ENCODE assay signal across 9 cellular contexts in genomic region chr19:17931532-17932191, GRCh38. TPM values are rescaled to one million over a fixed set of nuclear protein-coding genes. Genes with fewer than 3 reads are reported as not detected.
DNase-seq lines count a peak whose midpoint lies in the region; ATAC-seq and TF ChIP-seq lines count a peak whose summit lies in the region.
"Had no signal": no experiment of that assay in that cellular context is flagged by ENCODE, and none has a peak within 500 bp of the region (broad histone marks: within the 10 kb centered on the region; RNA-seq: fewer than 3 reads in every experiment).

No MANE protein-coding gene starts in this region.

- H3K27me3 ChIP-seq in heart right ventricle, result no peaks in the 10 kb centered on the region
- H3K27me3 ChIP-seq: ovary had no signal

- no peak for TF ChIP-seq CTCF in heart right ventricle (IDR thresholded peaks at IDR 0.05)

- WGBS in heart right ventricle, 2 donors, result 19 to 24% methylated on average over 14 of the region's 14 CpGs

- H3K27ac Mint-ChIP-seq in activated naive CD8-positive, alpha-beta T cell, result peak overlapping the region; percentile 80

- no peaks in the 10 kb centered on the region for H3K36me3 Mint-ChIP-seq in activated naive CD8-positive, alpha-beta T cell

- intact Hi-C loops in heart right ventricle (cut with DNase I) (loop anchor here in 9 of 10 donors (1.0 to 10.0 kb wide), 7 partner anchors 16 to 123 kb away; partner anchors contain the start of gene RPL18A (in 5 of the 9)), Right ventricle myocardium superior (cut with DNase I) (no loop called here), left colon (cut with DNase I, micrococcal nuclease) (loop anchor here in 1 of 2 donors (5.0 kb wide), 1 partner anchor 64 kb away; no protein-coding TSS in a partner anchor)

- H3K9me3 ChIP-seq in heart right ventricle, result no peaks in the 10 kb centered on the region
- H3K9me3 ChIP-seq: ovary had no signal

- peak overlapping the region in 1 of 10 donors; percentile 86 for H3K27ac ChIP-seq in heart right ventricle

- peak overlapping the region; percentile 95 for H3K4me3 Mint-ChIP-seq in activated naive CD8-positive, alpha-beta T cell

- peaks cover 5 to 22% (median 20%) of the 10 kb centered on the region in 9 donors for H3K4me1 ChIP-seq in heart right ventricle

- peaks cover 0 to 11% (median 0%) of the 10 kb centered on the region in 9 donors for H3K36me3 ChIP-seq in heart right ventricle
- H3K36me3 ChIP-seq: ovary had no signal

- peaks cover 15% of the 10 kb centered on the region for H3K4me1 Mint-ChIP-seq in activated naive CD8-positive, alpha-beta T cell (ENCODE audit: low read depth)

- H3K4me3 ChIP-seq in heart right ventricle, result peak overlapping the region in 9 of 10 donors; percentile 72 to 98 (median 89)

- H3K9me3 Mint-ChIP-seq in activated naive CD8-positive, alpha-beta T cell (ENCODE audit: low read depth), result no peaks in the 10 kb centered on the region

- no peaks in the 10 kb centered on the region for H3K27me3 Mint-ChIP-seq in activated naive CD8-positive, alpha-beta T cell

- peak in 4 of 8 donors; percentile 5 to 41 (median 26) for ATAC-seq in heart right ventricle
- no peak for ATAC-seq in Right ventricle myocardium superior (ENCODE audit: poor library complexity)
- ATAC-seq in GM18867 (IDR thresholded peaks at IDR 0.05; ENCODE audit: unreplicated experiment), result no peak
- ATAC-seq in HG03378 (IDR thresholded peaks at IDR 0.05; ENCODE audit: unreplicated experiment), result no peak
- ATAC-seq in left colon, result no peak

- DNase-seq in heart right ventricle (no peak), Right ventricle myocardium superior (no peak), kidney glomerular epithelial cell (lab: John Stamatoyannopoulos, UW) (peak; percentile 32), SW480 (ENCODE audit: low spot score) (no peak), left colon (no peak)

RNA-seq across cellular contexts. Expression of gene CCDC124, which starts 1.2 kb away (rescaled TPM):
- 10 to 100 TPM; 52.0 to 94.2 (median 61.6) TPM for total RNA-seq in heart right ventricle
- polyA plus RNA-seq in heart right ventricle, result 100 to 1,000 TPM; 135 to 240 TPM
- 84.4 TPM for total RNA-seq in Right ventricle myocardium superior
- total RNA-seq in left colon, result 10 to 100 TPM; 39.5 to 51.5 TPM

RNA-seq across cellular contexts. Expression of gene KCNN1, which starts 35.2 kb away (rescaled TPM):
- total RNA-seq in heart right ventricle (under 1 TPM in 1 of 10 donors, not detected in 9; 0.72 TPM), Right ventricle myocardium superior (not detected), left colon (under 1 TPM in 1 of 2 donors, not detected in 1; 0.14 TPM)
- polyA plus RNA-seq in heart right ventricle, result not detected

RNA-seq across cellular contexts. Expression of gene SLC5A5, which starts 59.9 kb away (rescaled TPM):
- total RNA-seq in heart right ventricle, result under 1 TPM in 1 of 10 donors, not detected in 9; 0.16 TPM
- polyA plus RNA-seq in heart right ventricle, result not detected
- not detected for total RNA-seq in Right ventricle myocardium superior
- total RNA-seq in left colon, result not detected
- polyA plus RNA-seq: ovary had no signal
